ENCODE assay signal across 8 cellular contexts in the genomic region with DNA sequence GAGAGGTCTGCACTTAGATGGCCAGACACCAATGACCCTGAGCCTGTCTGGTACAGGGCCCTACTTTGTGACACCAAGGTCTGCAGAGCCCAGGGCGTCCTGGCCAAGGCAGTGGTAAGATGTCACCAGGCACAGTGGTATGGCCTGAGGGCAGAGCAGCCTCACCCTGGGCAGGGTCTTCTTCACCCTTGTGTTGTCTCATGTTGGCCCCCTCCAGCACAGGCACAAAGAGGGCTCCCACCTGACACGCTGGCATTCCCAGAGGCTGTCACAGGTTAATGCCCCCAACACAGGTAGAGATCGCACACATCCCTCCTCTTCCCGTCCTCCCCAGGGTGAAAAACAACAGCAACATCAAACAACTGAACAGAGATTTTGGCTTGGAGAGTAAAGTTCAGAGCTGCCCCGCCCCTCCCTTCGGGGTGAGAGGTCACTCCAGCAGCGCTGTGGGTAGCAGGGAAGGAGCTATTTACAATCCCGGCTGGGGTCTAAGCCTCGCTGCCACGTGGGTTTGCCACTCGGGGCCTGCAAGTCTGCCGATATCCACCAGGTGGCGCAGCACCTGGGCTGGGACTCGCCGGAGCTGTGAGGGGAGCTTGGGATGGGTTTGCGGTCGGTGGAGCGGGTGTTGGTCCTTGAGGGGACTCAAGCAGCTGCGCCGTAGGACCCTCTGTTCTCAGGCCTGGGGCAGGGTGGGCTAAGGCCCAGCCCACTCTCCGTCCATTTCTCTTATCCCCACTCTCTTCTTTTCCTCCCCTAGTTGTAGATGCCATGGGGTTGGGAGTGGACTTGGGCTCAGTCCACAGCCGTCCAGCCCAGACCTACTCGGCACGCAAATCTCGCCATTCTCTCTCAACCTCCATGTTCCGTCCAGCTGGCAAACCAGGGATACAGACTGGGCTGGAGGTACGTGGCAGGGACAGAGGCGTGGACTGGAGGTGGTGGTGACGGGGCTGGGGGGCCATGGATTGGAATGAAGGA. TPM values are rescaled to one million over a fixed set of nuclear protein-coding genes. Genes with fewer than 3 reads are reported as not detected.
A peak's percentile ranks its signal among the peaks of the same experiment; 100 is the strongest.
DNase-seq lines count a peak whose midpoint lies in the region; ATAC-seq, FAIRE-seq and TF ChIP-seq lines count a peak whose summit lies in the region.

No MANE protein-coding gene starts in this region.

- FAIRE-seq in urothelium cell line (lab: Jason Lieb, UNC) = no peak

- ATAC-seq in SK-N-SH treated with all-trans-retinoic acid at 6 μM for 48 hours = peak; percentile 84
- ATAC-seq in Right ventricle myocardium superior (ENCODE audit: poor library complexity) = peak; percentile 74
- ATAC-seq in HG02610 (IDR thresholded peaks at IDR 0.05; ENCODE audit: unreplicated experiment) = no peak

- DNase-seq in ELR (ENCODE audit: low read depth) (peak; percentile 77), MV-4-11 (lab: John Stamatoyannopoulos, UW) (peak; percentile 48), Right ventricle myocardium superior (peak; percentile 89), posterior vena cava (ENCODE audit: low spot score) (peak; percentile 94), urothelium cell line (ENCODE audit: low spot score) (peak; percentile 78)
- DNase-seq in activated naive CD4-positive, alpha-beta T cell treated with anti-CD3 and anti-CD28 coated beads, Interleukin-2, amount 50 U/mL, for 16 hours = peak; percentile 83

- intact Hi-C loops in Right ventricle myocardium superior (cut with DNase I) (loop anchor here (2.0 to 5.0 kb wide), 2 partner anchors 36 to 75 kb away; a partner anchor contains a TSS), posterior vena cava (cut with DNase I) (loop anchor here (1.0 to 5.0 kb wide), 4 partner anchors 36 to 76 kb away; a partner anchor contains a TSS)

TF ChIP-seq in SK-N-SH treated with all-trans-retinoic acid at 6 μM for 48 hours, 23 proteins besides CTCF, POLR2A, EP300 and RAD21:
- TF ChIP-seq GLIS3 (CRISPR knock-in tag; IDR thresholded peaks at IDR 0.05) (no peak), ZNF565 (CRISPR knock-in tag; conservative IDR thresholded peaks at IDR 0.05; ENCODE audit: low read depth) (no peak), BACH2 (CRISPR knock-in tag; IDR thresholded peaks at IDR 0.05; ENCODE audit: borderline replicate concordance) (no peak), ESRRG (CRISPR knock-in tag; IDR thresholded peaks at IDR 0.05) (no peak), ZNF8 (CRISPR knock-in tag; IDR thresholded peaks at IDR 0.05) (no peak), ZFP30 (CRISPR knock-in tag; IDR thresholded peaks at IDR 0.05) (no peak), SNAI2 (CRISPR knock-in tag; IDR thresholded peaks at IDR 0.05) (no peak), TCF4 (CRISPR knock-in tag; IDR thresholded peaks at IDR 0.05; ENCODE audit: borderline replicate concordance) (no peak), ISL1 (CRISPR knock-in tag; IDR thresholded peaks at IDR 0.05) (no peak), OSR1 (CRISPR knock-in tag; IDR thresholded peaks at IDR 0.05) (no peak), RARB (CRISPR knock-in tag; IDR thresholded peaks at IDR 0.05) (no peak), ZC3H10 (CRISPR knock-in tag; IDR thresholded peaks at IDR 0.05) (no peak)
- TF ChIP-seq, protein P1, sequence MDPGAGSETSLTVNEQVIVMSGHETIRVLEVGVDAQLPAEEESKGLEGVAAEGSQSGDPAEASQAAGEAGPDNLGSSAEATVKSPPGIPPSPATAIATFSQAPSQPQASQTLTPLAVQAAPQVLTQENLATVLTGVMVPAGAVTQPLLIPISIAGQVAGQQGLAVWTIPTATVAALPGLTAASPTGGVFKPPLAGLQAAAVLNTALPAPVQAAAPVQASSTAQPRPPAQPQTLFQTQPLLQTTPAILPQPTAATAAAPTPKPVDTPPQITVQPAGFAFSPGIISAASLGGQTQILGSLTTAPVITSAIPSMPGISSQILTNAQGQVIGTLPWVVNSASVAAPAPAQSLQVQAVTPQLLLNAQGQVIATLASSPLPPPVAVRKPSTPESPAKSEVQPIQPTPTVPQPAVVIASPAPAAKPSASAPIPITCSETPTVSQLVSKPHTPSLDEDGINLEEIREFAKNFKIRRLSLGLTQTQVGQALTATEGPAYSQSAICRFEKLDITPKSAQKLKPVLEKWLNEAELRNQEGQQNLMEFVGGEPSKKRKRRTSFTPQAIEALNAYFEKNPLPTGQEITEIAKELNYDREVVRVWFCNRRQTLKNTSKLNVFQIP (CRISPR knock-in tag; IDR thresholded peaks at IDR 0.05; ENCODE audit: borderline replicate concordance, low read depth) = no peak
- TF ChIP-seq, protein P2, sequence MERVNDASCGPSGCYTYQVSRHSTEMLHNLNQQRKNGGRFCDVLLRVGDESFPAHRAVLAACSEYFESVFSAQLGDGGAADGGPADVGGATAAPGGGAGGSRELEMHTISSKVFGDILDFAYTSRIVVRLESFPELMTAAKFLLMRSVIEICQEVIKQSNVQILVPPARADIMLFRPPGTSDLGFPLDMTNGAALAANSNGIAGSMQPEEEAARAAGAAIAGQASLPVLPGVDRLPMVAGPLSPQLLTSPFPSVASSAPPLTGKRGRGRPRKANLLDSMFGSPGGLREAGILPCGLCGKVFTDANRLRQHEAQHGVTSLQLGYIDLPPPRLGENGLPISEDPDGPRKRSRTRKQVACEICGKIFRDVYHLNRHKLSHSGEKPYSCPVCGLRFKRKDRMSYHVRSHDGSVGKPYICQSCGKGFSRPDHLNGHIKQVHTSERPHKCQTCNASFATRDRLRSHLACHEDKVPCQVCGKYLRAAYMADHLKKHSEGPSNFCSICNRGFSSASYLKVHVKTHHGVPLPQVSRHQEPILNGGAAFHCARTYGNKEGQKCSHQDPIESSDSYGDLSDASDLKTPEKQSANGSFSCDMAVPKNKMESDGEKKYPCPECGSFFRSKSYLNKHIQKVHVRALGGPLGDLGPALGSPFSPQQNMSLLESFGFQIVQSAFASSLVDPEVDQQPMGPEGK (CRISPR knock-in tag; IDR thresholded peaks at IDR 0.05; ENCODE audit: borderline replicate concordance) = no peak
- TF ChIP-seq, protein P3, sequence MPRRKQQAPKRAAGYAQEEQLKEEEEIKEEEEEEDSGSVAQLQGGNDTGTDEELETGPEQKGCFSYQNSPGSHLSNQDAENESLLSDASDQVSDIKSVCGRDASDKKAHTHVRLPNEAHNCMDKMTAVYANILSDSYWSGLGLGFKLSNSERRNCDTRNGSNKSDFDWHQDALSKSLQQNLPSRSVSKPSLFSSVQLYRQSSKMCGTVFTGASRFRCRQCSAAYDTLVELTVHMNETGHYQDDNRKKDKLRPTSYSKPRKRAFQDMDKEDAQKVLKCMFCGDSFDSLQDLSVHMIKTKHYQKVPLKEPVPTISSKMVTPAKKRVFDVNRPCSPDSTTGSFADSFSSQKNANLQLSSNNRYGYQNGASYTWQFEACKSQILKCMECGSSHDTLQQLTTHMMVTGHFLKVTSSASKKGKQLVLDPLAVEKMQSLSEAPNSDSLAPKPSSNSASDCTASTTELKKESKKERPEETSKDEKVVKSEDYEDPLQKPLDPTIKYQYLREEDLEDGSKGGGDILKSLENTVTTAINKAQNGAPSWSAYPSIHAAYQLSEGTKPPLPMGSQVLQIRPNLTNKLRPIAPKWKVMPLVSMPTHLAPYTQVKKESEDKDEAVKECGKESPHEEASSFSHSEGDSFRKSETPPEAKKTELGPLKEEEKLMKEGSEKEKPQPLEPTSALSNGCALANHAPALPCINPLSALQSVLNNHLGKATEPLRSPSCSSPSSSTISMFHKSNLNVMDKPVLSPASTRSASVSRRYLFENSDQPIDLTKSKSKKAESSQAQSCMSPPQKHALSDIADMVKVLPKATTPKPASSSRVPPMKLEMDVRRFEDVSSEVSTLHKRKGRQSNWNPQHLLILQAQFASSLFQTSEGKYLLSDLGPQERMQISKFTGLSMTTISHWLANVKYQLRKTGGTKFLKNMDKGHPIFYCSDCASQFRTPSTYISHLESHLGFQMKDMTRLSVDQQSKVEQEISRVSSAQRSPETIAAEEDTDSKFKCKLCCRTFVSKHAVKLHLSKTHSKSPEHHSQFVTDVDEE (CRISPR knock-in tag; IDR thresholded peaks at IDR 0.05) = no peak
- TF ChIP-seq, protein P4, sequence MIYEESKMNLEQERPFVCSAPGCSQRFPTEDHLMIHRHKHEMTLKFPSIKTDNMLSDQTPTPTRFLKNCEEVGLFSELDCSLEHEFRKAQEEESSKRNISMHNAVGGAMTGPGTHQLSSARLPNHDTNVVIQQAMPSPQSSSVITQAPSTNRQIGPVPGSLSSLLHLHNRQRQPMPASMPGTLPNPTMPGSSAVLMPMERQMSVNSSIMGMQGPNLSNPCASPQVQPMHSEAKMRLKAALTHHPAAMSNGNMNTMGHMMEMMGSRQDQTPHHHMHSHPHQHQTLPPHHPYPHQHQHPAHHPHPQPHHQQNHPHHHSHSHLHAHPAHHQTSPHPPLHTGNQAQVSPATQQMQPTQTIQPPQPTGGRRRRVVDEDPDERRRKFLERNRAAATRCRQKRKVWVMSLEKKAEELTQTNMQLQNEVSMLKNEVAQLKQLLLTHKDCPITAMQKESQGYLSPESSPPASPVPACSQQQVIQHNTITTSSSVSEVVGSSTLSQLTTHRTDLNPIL (CRISPR knock-in tag; IDR thresholded peaks at IDR 0.05; ENCODE audit: low read depth) = no peak

RNA-seq across cellular contexts. Expression of a gene that starts 12.7 kb away (rescaled TPM):
- total RNA-seq in Right ventricle myocardium superior (0.75 TPM), posterior vena cava (1 to 10 TPM; 2.0 TPM)

RNA-seq across cellular contexts. Expression of a gene that starts 27.8 kb away (rescaled TPM):
- 2.6 TPM for total RNA-seq in Right ventricle myocardium superior
- 1 to 10 TPM; 2.0 to 2.6 TPM for total RNA-seq in posterior vena cava

RNA-seq across cellular contexts. Expression of a gene that starts 36.3 kb away (rescaled TPM):
- 41.5 TPM for total RNA-seq in Right ventricle myocardium superior
- 10 to 100 TPM; 12.6 to 13.2 TPM for total RNA-seq in posterior vena cava

RNA-seq across cellular contexts. Expression of a gene that starts 40.2 kb away (rescaled TPM):
- total RNA-seq in Right ventricle myocardium superior (77.6 TPM), posterior vena cava (100 to 1,000 TPM; 146 to 178 TPM)

RNA-seq across cellular contexts. Expression of a gene that starts 44.3 kb away (rescaled TPM):
- total RNA-seq in Right ventricle myocardium superior = 7.1 TPM
- 10 to 100 TPM; 24.5 TPM for total RNA-seq in posterior vena cava
